ENCODE assay signal across 8 cellular contexts in genomic region chr17:21042434-21043295, GRCh38. TPM values are rescaled to one million over a fixed set of nuclear protein-coding genes. Genes with fewer than 3 reads are reported as not detected.
DNase-seq lines count a peak whose midpoint lies in the region; ATAC-seq and TF ChIP-seq lines count a peak whose summit lies in the region.

TSS of gene USP22 (minus strand) at chr17:21043011. CDS start at chr17:21042835, 176 bp downstream.

- peak in 1 of 2 donors; percentile 78 for TF ChIP-seq POLR2A in lower leg skin (IDR thresholded peaks at IDR 0.05)

- WGBS in lower leg skin, 2 donors = 0% methylated on average over 33 to 60 of the region's 91 CpGs

- TF ChIP-seq CTCF in HL-60 (IDR thresholded peaks at IDR 0.05; ENCODE audit: insufficient read depth, low read length) = no peak
- TF ChIP-seq CTCF in coronary artery (IDR thresholded peaks at IDR 0.05) = no peak
- no peak for TF ChIP-seq CTCF in lower leg skin (IDR thresholded peaks at IDR 0.05)

- H3K4me3 ChIP-seq in HL-60 (replicated peaks; ENCODE audit: insufficient read depth, low read length) = peak within 1 kb of the TSS; percentile 82
- H3K4me3 ChIP-seq in coronary artery = peak within 1 kb of the TSS; percentile 89
- peak within 1 kb of the TSS; percentile 98 for H3K4me3 ChIP-seq in lower leg skin (ENCODE audit: low read depth, poor library complexity, severe bottlenecking)

- intact Hi-C loops in lower leg skin (cut with DNase I; ENCODE audit: low total_unique reads) = no loop called here

- peak; percentile 59 for DNase-seq in GF-D8 (lab: John Stamatoyannopoulos, UW)
- DNase-seq in HL-60 (ENCODE audit: low read depth in 1 of 2, low spot score in 1 of 2) = no peak
- peak in 3 of 5 experiments; percentile 27 to 89 (median 65) for DNase-seq in T-helper 2 cell
- DNase-seq in coronary artery (ENCODE audit: low spot score) = peak; percentile 99
- no peak for DNase-seq in lower leg skin (ENCODE audit: low spot score in 2 of 2)
- peak; percentile 23 for DNase-seq in stimulated activated CD8-positive, alpha-beta memory T cell treated with anti-CD3 and anti-CD28 coated beads, Interleukin-4, amount 100 ng/mL, for 24 hours (ENCODE audit: low read depth)
- DNase-seq in effector CD4-positive, alpha-beta T cell = no peak

- H3K27me3 ChIP-seq in HL-60 (ENCODE audit: insufficient read depth, poor library complexity, severe bottlenecking) = no peaks in the 10 kb centered on the region

- peak; percentile 49 for ATAC-seq in GM21381 (IDR thresholded peaks at IDR 0.05; ENCODE audit: unreplicated experiment)

- peak within 1 kb of the TSS; percentile 96 for H3K27ac ChIP-seq in HL-60 (replicated peaks)
- H3K27ac ChIP-seq in coronary artery = peak within 1 kb of the TSS; percentile 95 to 100

RNA-seq across cellular contexts. Expression of gene USP22, which starts in this region (rescaled TPM):
- total RNA-seq in lower leg skin = 100 to 1,000 TPM in 3 of 4 donors, 10 to 100 TPM in 1; 74.7 to 113 (median 106) TPM

Comparison
In these comparisons a context has a peak if more than half of its experiments do, and no peak if none do; other contexts are left out.
1. DNase-seq: peak in GF-D8 (single experiment), T-helper 2 cell (3 of 5), coronary artery (single experiment) and stimulated activated CD8-positive, alpha-beta memory T cell treated with anti-CD3 and anti-CD28 coated beads, Interleukin-4, amount 100 ng/mL, for 24 hours (single experiment); none in HL-60 (0 of 2), lower leg skin (0 of 2) and effector CD4-positive, alpha-beta T cell (single experiment).
2. Peak in every context shown above with its lines, with median percentiles within 50 percentile points of each other: H3K4me3 ChIP-seq.